Comparison of ENCODE assay signal across 1 cellular context in the genomic region with DNA sequence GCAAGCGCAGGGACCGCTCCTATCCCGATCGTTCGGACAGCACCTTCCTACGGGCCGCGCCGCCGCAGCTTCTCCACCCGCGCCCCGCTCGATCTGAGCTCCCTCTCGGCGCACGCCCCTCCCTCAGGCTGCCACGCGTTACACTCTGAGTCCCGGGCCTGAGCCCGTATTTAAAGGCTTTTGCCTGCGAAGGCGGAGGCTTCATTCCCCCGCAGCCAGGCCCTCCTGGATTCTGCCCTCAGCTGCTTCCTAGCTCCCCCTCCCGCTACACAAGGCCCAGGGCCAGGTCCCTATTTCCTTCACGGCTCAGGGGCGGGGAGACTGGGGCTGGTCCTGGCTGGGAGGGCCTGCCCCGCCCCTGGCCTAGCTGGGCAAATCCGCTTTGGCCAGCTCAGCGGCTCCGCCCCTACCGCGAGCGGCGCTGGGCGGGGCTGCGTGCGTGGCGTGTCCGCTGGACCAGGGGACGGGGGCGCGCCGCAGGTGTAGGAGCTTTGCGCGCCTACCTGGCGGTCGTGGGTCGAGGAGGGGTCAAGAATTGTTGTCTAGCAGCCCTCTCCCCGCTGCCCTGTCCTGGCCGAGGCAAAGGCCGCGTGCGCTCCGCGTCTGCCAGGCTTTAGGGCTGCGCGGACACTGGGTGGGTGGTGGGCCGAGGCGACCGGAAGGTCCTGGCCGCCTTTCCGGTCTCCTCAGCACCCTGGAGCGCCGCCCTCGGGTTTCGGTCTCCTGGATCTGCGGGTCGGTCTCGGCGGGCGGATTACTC.
TF ChIP-seq lines count a peak whose summit lies in the region.

A gene (minus strand): TSS at position 144 of the 760 bp plus-strand sequence. CDS start 5,927 bp downstream, outside the sequence.

TF ChIP-seq in HepG2, 621 proteins besides CTCF, POLR2A, EP300 and RAD21 (continued from another document and continues in another):
- TF ChIP-seq, protein P1, sequence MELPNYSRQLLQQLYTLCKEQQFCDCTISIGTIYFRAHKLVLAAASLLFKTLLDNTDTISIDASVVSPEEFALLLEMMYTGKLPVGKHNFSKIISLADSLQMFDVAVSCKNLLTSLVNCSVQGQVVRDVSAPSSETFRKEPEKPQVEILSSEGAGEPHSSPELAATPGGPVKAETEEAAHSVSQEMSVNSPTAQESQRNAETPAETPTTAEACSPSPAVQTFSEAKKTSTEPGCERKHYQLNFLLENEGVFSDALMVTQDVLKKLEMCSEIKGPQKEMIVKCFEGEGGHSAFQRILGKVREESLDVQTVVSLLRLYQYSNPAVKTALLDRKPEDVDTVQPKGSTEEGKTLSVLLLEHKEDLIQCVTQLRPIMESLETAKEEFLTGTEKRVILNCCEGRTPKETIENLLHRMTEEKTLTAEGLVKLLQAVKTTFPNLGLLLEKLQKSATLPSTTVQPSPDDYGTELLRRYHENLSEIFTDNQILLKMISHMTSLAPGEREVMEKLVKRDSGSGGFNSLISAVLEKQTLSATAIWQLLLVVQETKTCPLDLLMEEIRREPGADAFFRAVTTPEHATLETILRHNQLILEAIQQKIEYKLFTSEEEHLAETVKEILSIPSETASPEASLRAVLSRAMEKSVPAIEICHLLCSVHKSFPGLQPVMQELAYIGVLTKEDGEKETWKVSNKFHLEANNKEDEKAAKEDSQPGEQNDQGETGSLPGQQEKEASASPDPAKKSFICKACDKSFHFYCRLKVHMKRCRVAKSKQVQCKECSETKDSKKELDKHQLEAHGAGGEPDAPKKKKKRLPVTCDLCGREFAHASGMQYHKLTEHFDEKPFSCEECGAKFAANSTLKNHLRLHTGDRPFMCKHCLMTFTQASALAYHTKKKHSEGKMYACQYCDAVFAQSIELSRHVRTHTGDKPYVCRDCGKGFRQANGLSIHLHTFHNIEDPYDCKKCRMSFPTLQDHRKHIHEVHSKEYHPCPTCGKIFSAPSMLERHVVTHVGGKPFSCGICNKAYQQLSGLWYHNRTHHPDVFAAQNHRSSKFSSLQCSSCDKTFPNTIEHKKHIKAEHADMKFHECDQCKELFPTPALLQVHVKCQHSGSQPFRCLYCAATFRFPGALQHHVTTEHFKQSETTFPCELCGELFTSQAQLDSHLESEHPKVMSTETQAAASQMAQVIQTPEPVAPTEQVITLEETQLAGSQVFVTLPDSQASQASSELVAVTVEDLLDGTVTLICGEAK (IDR thresholded peaks at IDR 0.05), result no peak; the same call in 1 of the 2 replicates
- TF ChIP-seq, protein P1 (CRISPR knock-in tag; IDR thresholded peaks at IDR 0.05), result peak; percentile 80
- TF ChIP-seq, protein P2, sequence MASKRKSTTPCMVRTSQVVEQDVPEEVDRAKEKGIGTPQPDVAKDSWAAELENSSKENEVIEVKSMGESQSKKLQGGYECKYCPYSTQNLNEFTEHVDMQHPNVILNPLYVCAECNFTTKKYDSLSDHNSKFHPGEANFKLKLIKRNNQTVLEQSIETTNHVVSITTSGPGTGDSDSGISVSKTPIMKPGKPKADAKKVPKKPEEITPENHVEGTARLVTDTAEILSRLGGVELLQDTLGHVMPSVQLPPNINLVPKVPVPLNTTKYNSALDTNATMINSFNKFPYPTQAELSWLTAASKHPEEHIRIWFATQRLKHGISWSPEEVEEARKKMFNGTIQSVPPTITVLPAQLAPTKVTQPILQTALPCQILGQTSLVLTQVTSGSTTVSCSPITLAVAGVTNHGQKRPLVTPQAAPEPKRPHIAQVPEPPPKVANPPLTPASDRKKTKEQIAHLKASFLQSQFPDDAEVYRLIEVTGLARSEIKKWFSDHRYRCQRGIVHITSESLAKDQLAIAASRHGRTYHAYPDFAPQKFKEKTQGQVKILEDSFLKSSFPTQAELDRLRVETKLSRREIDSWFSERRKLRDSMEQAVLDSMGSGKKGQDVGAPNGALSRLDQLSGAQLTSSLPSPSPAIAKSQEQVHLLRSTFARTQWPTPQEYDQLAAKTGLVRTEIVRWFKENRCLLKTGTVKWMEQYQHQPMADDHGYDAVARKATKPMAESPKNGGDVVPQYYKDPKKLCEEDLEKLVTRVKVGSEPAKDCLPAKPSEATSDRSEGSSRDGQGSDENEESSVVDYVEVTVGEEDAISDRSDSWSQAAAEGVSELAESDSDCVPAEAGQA (IDR thresholded peaks at IDR 0.05; ENCODE audit: low read depth), result peak; percentile 44; the same call in 1 of the 2 replicates
- TF ChIP-seq, protein P2 (CRISPR knock-in tag; IDR thresholded peaks at IDR 0.05; ENCODE audit: borderline replicate concordance), result no peak
- TF ChIP-seq ZFX (CRISPR knock-in tag; IDR thresholded peaks at IDR 0.05; ENCODE audit: low read depth) (peak; percentile 97), KDM4B (CRISPR knock-in tag; IDR thresholded peaks at IDR 0.05) (peak; percentile 91), ZNF124 (CRISPR knock-in tag; IDR thresholded peaks at IDR 0.05) (peak; percentile 77; the same call in 1 of the 2 replicates), ZNF354B (CRISPR knock-in tag; IDR thresholded peaks at IDR 0.05) (no peak), HES4 (CRISPR knock-in tag; IDR thresholded peaks at IDR 0.05; ENCODE audit: borderline replicate concordance) (peak; percentile 69; the same call in 1 of the 2 replicates), GPN1 (CRISPR knock-in tag; IDR thresholded peaks at IDR 0.05; ENCODE audit: borderline replicate concordance) (0 out of 2 replicates have a peak, but pooled peaks have one; percentile 69), ZNF317 (CRISPR knock-in tag; IDR thresholded peaks at IDR 0.05) (no peak; the same call in 1 of the 2 replicates), IRX3 (CRISPR knock-in tag; IDR thresholded peaks at IDR 0.05; ENCODE audit: borderline replicate concordance, low read depth) (peak; percentile 71; the same call in 1 of the 2 replicates), KLF13 (CRISPR knock-in tag; IDR thresholded peaks at IDR 0.05) (no peak; the same call in 1 of the 2 replicates), HDAC1 (CRISPR knock-in tag; IDR thresholded peaks at IDR 0.05) (peak; percentile 96), TOE1 (CRISPR knock-in tag; IDR thresholded peaks at IDR 0.05) (no peak), ZNF556 (CRISPR knock-in tag; IDR thresholded peaks at IDR 0.05; ENCODE audit: borderline replicate concordance) (peak; percentile 57; the same call in 1 of the 2 replicates), ZNF660 (CRISPR knock-in tag; IDR thresholded peaks at IDR 0.05; ENCODE audit: borderline replicate concordance, low read depth) (no peak), GZF1 (CRISPR knock-in tag; IDR thresholded peaks at IDR 0.05) (peak; percentile 14), ZNF530 (CRISPR knock-in tag; IDR thresholded peaks at IDR 0.05; ENCODE audit: low read depth) (no peak), ISX (CRISPR knock-in tag; conservative IDR thresholded peaks at IDR 0.05) (no peak; the same call in 1 of the 2 replicates), ZNF430 (CRISPR knock-in tag; IDR thresholded peaks at IDR 0.05) (peak; percentile 58; the same call in 1 of the 2 replicates), RBM22 (optimal IDR thresholded peaks at IDR 0.05; ENCODE audit: low read length) (peak; percentile 93)
- TF ChIP-seq, protein P3, sequence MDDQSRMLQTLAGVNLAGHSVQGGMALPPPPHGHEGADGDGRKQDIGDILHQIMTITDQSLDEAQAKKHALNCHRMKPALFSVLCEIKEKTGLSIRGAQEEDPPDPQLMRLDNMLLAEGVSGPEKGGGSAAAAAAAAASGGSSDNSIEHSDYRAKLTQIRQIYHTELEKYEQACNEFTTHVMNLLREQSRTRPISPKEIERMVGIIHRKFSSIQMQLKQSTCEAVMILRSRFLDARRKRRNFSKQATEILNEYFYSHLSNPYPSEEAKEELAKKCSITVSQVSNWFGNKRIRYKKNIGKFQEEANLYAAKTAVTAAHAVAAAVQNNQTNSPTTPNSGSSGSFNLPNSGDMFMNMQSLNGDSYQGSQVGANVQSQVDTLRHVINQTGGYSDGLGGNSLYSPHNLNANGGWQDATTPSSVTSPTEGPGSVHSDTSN (CRISPR knock-in tag; IDR thresholded peaks at IDR 0.05; ENCODE audit: borderline replicate concordance), result 0 out of 2 replicates have a peak, but pooled peaks have one; percentile 16
- TF ChIP-seq, protein P4, sequence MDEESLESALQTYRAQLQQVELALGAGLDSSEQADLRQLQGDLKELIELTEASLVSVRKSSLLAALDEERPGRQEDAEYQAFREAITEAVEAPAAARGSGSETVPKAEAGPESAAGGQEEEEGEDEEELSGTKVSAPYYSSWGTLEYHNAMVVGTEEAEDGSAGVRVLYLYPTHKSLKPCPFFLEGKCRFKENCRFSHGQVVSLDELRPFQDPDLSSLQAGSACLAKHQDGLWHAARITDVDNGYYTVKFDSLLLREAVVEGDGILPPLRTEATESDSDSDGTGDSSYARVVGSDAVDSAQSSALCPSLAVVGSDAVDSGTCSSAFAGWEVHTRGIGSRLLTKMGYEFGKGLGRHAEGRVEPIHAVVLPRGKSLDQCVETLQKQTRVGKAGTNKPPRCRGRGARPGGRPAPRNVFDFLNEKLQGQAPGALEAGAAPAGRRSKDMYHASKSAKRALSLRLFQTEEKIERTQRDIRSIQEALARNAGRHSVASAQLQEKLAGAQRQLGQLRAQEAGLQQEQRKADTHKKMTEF (CRISPR knock-in tag; IDR thresholded peaks at IDR 0.05), result peak; percentile 89
- TF ChIP-seq, protein P5, sequence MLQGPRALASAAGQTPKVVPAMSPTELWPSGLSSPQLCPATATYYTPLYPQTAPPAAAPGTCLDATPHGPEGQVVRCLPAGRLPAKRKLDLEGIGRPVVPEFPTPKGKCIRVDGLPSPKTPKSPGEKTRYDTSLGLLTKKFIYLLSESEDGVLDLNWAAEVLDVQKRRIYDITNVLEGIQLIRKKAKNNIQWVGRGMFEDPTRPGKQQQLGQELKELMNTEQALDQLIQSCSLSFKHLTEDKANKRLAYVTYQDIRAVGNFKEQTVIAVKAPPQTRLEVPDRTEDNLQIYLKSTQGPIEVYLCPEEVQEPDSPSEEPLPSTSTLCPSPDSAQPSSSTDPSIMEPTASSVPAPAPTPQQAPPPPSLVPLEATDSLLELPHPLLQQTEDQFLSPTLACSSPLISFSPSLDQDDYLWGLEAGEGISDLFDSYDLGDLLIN (CRISPR knock-in tag; IDR thresholded peaks at IDR 0.05; ENCODE audit: borderline replicate concordance), result peak; percentile 23; the same call in 1 of the 2 replicates
- TF ChIP-seq, protein P6, sequence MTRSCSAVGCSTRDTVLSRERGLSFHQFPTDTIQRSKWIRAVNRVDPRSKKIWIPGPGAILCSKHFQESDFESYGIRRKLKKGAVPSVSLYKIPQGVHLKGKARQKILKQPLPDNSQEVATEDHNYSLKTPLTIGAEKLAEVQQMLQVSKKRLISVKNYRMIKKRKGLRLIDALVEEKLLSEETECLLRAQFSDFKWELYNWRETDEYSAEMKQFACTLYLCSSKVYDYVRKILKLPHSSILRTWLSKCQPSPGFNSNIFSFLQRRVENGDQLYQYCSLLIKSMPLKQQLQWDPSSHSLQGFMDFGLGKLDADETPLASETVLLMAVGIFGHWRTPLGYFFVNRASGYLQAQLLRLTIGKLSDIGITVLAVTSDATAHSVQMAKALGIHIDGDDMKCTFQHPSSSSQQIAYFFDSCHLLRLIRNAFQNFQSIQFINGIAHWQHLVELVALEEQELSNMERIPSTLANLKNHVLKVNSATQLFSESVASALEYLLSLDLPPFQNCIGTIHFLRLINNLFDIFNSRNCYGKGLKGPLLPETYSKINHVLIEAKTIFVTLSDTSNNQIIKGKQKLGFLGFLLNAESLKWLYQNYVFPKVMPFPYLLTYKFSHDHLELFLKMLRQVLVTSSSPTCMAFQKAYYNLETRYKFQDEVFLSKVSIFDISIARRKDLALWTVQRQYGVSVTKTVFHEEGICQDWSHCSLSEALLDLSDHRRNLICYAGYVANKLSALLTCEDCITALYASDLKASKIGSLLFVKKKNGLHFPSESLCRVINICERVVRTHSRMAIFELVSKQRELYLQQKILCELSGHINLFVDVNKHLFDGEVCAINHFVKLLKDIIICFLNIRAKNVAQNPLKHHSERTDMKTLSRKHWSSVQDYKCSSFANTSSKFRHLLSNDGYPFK (CRISPR knock-in tag; IDR thresholded peaks at IDR 0.05; ENCODE audit: borderline replicate concordance), result peak; percentile 83; the same call in 1 of the 2 replicates
- TF ChIP-seq, protein P7, sequence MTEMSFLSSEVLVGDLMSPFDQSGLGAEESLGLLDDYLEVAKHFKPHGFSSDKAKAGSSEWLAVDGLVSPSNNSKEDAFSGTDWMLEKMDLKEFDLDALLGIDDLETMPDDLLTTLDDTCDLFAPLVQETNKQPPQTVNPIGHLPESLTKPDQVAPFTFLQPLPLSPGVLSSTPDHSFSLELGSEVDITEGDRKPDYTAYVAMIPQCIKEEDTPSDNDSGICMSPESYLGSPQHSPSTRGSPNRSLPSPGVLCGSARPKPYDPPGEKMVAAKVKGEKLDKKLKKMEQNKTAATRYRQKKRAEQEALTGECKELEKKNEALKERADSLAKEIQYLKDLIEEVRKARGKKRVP (CRISPR knock-in tag; IDR thresholded peaks at IDR 0.05), result peak in 1 of 2 experiments; percentile 73; a peak in 2 of 4 replicates
